ENCODE assay signal across 24 cellular contexts in genomic region chr17:45244725-45245656, GRCh38. TPM values are rescaled to one million over a fixed set of nuclear protein-coding genes. Genes with fewer than 3 reads are reported as not detected.
A peak's percentile ranks its signal among the peaks of the same experiment; 100 is the strongest.
DNase-seq lines count a peak whose midpoint lies in the region; ATAC-seq, FAIRE-seq and TF ChIP-seq lines count a peak whose summit lies in the region.
"Had no signal": no experiment of that assay in that cellular context is flagged by ENCODE, and none has a peak within 500 bp of the region (broad histone marks: within the 10 kb centered on the region; RNA-seq: fewer than 3 reads in every experiment).

No MANE protein-coding gene starts in this region.

- peaks cover 46% of the 10 kb centered on the region for H3K4me1 Mint-ChIP-seq in activated T-cell treated with anti-CD3 and anti-CD28 coated beads, Interleukin-2, amount 50 U/mL, for 72 hours (ENCODE audit: low read depth)
- H3K4me1 Mint-ChIP-seq in T-cell = peaks cover 44 to 55% (median 45%) of the 10 kb centered on the region in 3 donors
- H3K4me1 Mint-ChIP-seq in dendritic cell treated with granulocyte-macrophage colony-stimulating factor and Interleukin-4, amounts not matched to agents 40 ng/mL and 50 ng/mL, for 4 days (ENCODE audit: low read depth) = peaks cover 50% of the 10 kb centered on the region
- H3K4me1 Mint-ChIP-seq in progenitor cell of endocrine pancreas (ENCODE audit: low read depth) = peaks cover 13% of the 10 kb centered on the region

- POLR2A ChIA-PET in T-cell (lab: Charles Lee) = no interaction called here

- H3K4me3 Mint-ChIP-seq in activated T-cell treated with anti-CD3 and anti-CD28 coated beads, Interleukin-2, amount 50 U/mL, for 72 hours = peak overlapping the region in 1 of 2 donors; percentile 32
- H3K4me3 Mint-ChIP-seq in T-cell (peak overlapping the region in 1 of 3 donors; percentile 30), progenitor cell of endocrine pancreas (ENCODE audit: low read depth) (peak overlapping the region; percentile 26)
- no peak overlapping the region for H3K4me3 Mint-ChIP-seq in dendritic cell treated with granulocyte-macrophage colony-stimulating factor and Interleukin-4, amounts not matched to agents 40 ng/mL and 50 ng/mL, for 4 days

- intact Hi-C loops in dendritic cell treated with granulocyte-macrophage colony-stimulating factor and Interleukin-4, amounts not matched to agents 40 ng/mL and 50 ng/mL, for 4 days (cut with micrococcal nuclease) = no loop called here

- peaks cover 2 to 17% of the 10 kb centered on the region in 2 donors for H3K36me3 Mint-ChIP-seq in activated T-cell treated with anti-CD3 and anti-CD28 coated beads, Interleukin-2, amount 50 U/mL, for 72 hours (ENCODE audit: insufficient read depth in 2 of 2)
- peaks cover 28% of the 10 kb centered on the region for H3K36me3 Mint-ChIP-seq in T-cell
- H3K36me3 Mint-ChIP-seq in dendritic cell treated with granulocyte-macrophage colony-stimulating factor and Interleukin-4, amounts not matched to agents 40 ng/mL and 50 ng/mL, for 4 days (ENCODE audit: low read depth) = peaks cover 91% of the 10 kb centered on the region
- peaks cover under 1% of the 10 kb centered on the region for H3K36me3 Mint-ChIP-seq in progenitor cell of endocrine pancreas (ENCODE audit: insufficient read depth)

- peak overlapping the region; percentile 77 for H3K27ac Mint-ChIP-seq in activated T-cell treated with anti-CD3 and anti-CD28 coated beads, Interleukin-2, amount 50 U/mL, for 72 hours
- H3K27ac Mint-ChIP-seq in T-cell = peak overlapping the region; percentile 64 to 77
- H3K27ac Mint-ChIP-seq in dendritic cell treated with granulocyte-macrophage colony-stimulating factor and Interleukin-4, amounts not matched to agents 40 ng/mL and 50 ng/mL, for 4 days = peak overlapping the region; percentile 45
- no peak overlapping the region for H3K27ac Mint-ChIP-seq in progenitor cell of endocrine pancreas

- no peak for TF ChIP-seq CTCF in progenitor cell of endocrine pancreas (IDR thresholded peaks at IDR 0.05; ENCODE audit: unreplicated experiment)

- TF ChIP-seq POLR2A in GM12891 (IDR thresholded peaks at IDR 0.05; ENCODE audit: low read depth, low read length) = no peak

- no peaks in the 10 kb centered on the region for H3K9me3 Mint-ChIP-seq in activated T-cell treated with anti-CD3 and anti-CD28 coated beads, Interleukin-2, amount 50 U/mL, for 72 hours
- H3K9me3 Mint-ChIP-seq in T-cell (no peaks in the 10 kb centered on the region), progenitor cell of endocrine pancreas (ENCODE audit: low read depth) (no peaks in the 10 kb centered on the region)
- H3K9me3 Mint-ChIP-seq in dendritic cell treated with granulocyte-macrophage colony-stimulating factor and Interleukin-4, amounts not matched to agents 40 ng/mL and 50 ng/mL, for 4 days = no peaks in the 10 kb centered on the region

- FAIRE-seq in GM12891 (lab: Jason Lieb, UNC) = no peak
- FAIRE-seq: astrocyte, GM18507 had no signal

- H3K27me3 Mint-ChIP-seq in activated T-cell treated with anti-CD3 and anti-CD28 coated beads, Interleukin-2, amount 50 U/mL, for 72 hours (ENCODE audit: low read depth) = no peaks in the 10 kb centered on the region
- no peaks in the 10 kb centered on the region for H3K27me3 Mint-ChIP-seq in T-cell
- no peaks in the 10 kb centered on the region for H3K27me3 Mint-ChIP-seq in dendritic cell treated with granulocyte-macrophage colony-stimulating factor and Interleukin-4, amounts not matched to agents 40 ng/mL and 50 ng/mL, for 4 days
- peaks cover 15% of the 10 kb centered on the region for H3K27me3 Mint-ChIP-seq in progenitor cell of endocrine pancreas

- no peak for ATAC-seq in activated T-cell treated with anti-CD3 and anti-CD28 coated beads, Interleukin-2, amount 50 U/mL, for 72 hours (replicated peaks in 1 of 2)
- no peak for ATAC-seq in T-cell (replicated peaks in 1 of 4)
- no peak for ATAC-seq in GM21529 (IDR thresholded peaks at IDR 0.05; ENCODE audit: unreplicated experiment)
- no peak for ATAC-seq in GM18909 (IDR thresholded peaks at IDR 0.05; ENCODE audit: poor library complexity, unreplicated experiment)
- ATAC-seq: left lung had no signal

- CTCF ChIA-PET in T-cell (lab: Charles Lee) = interaction anchor here in 1 of 2 donors (0.5 kb wide), 2 partner anchors 29 to 111 kb away, joined by 4 to 8 read pairs; no protein-coding TSS in a partner anchor

- DNase-seq in activated T-cell treated with anti-CD3 and anti-CD28 coated beads, Interleukin-2, amount 50 U/mL, for 72 hours = no peak
- DNase-seq in activated T-cell treated with anti-CD3 and anti-CD28 coated beads, Interleukin-2, amount 50 U/mL, for 48 hours = no peak
- no peak for DNase-seq in T-cell
- DNase-seq in progenitor cell of endocrine pancreas (ENCODE audit: low spot score, unreplicated experiment) = no peak
- DNase-seq in GM12891 (ENCODE audit: insufficient read length, low spot score) = no peak
- DNase-seq: activated CD4-positive, alpha-beta T cell treated with anti-CD3 and anti-CD28 coated beads, Interleukin-2, amount 50 U/mL, for 1 hour; COR-L47; effector memory CD4-positive, alpha-beta T cell; glutamatergic neuron; GOT3; left lung; NCI-H1105 treated with DMSO at 0.1 percent for 48 hours; NCI-H524 treated with DMSO at 0.1 percent for 48 hours; occipital lobe; retina; RPMI8226 had no signal

TF ChIP-seq in GM12891, 5 proteins besides CTCF, POLR2A, EP300 and RAD21:
- no peak for TF ChIP-seq PAX5 (IDR thresholded peaks at IDR 0.05; ENCODE audit: insufficient read depth, low read length, severe bottlenecking)
- no peak for TF ChIP-seq POU2F2 (IDR thresholded peaks at IDR 0.05; ENCODE audit: low read depth, low read length)
- TF ChIP-seq SPI1 (IDR thresholded peaks at IDR 0.05; ENCODE audit: low read depth, low read length) = no peak
- no peak for TF ChIP-seq POLR2AphosphoS5 (IDR thresholded peaks at IDR 0.05; ENCODE audit: low read depth, low read length)
- no peak for TF ChIP-seq TAF1 (IDR thresholded peaks at IDR 0.05; ENCODE audit: low read depth, low read length)

RNA-seq across cellular contexts. Expression of gene SPATA32, which starts 16.9 kb away (rescaled TPM):
- total RNA-seq in activated T-cell treated with anti-CD3 and anti-CD28 coated beads, Interleukin-2, amount 50 U/mL, for 72 hours = 1 to 10 TPM; 1.4 to 1.7 TPM
- total RNA-seq in T-cell = under 1 TPM in 4 of 5 donors, not detected in 1; 0.37 to 0.55 (median 0.42) TPM
- total RNA-seq in progenitor cell of endocrine pancreas = 0.24 TPM in 1 of 2 replicates, not detected in the other
- polyA plus RNA-seq in GM12891 (2012; ENCODE audit: low read depth, missing spikeins) = 0.35 TPM
- total RNA-seq: astrocyte, cerebellum, Daoy, fibroblast of lung, left lung, occipital lobe had no signal
- polyA plus RNA-seq: fibroblast of lung had no signal

RNA-seq across cellular contexts. Expression of gene FMNL1, which starts 23.3 kb away (rescaled TPM):
- 100 to 1,000 TPM; 559 to 689 TPM for total RNA-seq in activated T-cell treated with anti-CD3 and anti-CD28 coated beads, Interleukin-2, amount 50 U/mL, for 72 hours
- 100 to 1,000 TPM; 362 to 473 (median 457) TPM for total RNA-seq in T-cell
- total RNA-seq in progenitor cell of endocrine pancreas = 3.2 and 3.3 TPM in 2 replicates
- 49.2 TPM for polyA plus RNA-seq in GM12891 (2012; ENCODE audit: low read depth, missing spikeins)

Comparison
In these comparisons a context has a peak if more than half of its experiments do, and no peak if none do; other contexts are left out.
1. RNA of gene FMNL1, which starts 23.3 kb away (total RNA-seq): 559 to 689 TPM in activated T-cell treated with anti-CD3 and anti-CD28 coated beads, Interleukin-2, amount 50 U/mL, for 72 hours and 362 to 473 TPM in T-cell; 3.2 to 3.3 TPM in progenitor cell of endocrine pancreas; every median in the first group is over 10 times any median in the second.